ENCODE assay signal across 8 cellular contexts in genomic region chr12:8108808-8109398, GRCh38. TPM values are rescaled to one million over a fixed set of nuclear protein-coding genes. Genes with fewer than 3 reads are reported as not detected.
DNase-seq lines count a peak whose midpoint lies in the region; ATAC-seq, FAIRE-seq and TF ChIP-seq lines count a peak whose summit lies in the region.

No MANE protein-coding gene starts in this region.

- in situ Hi-C loops in HepG2 (cut with HindIII; ENCODE audit: extremely low pct_ligation_motif_present, low pct_unique_long_range_greater_than_20kb): loop anchor here (25.0 kb wide), 1 partner anchor 128 kb away; the partner anchor contains the start of gene FAM90A1

- H4K20me1 ChIP-seq in HepG2 (ENCODE audit: insufficient read depth, low read length): no peaks in the 10 kb centered on the region

- no peak overlapping the region for H3K9ac ChIP-seq in HepG2 (ENCODE audit: insufficient read depth, low read depth, low read length)

- no peaks in the 10 kb centered on the region for H3K9me3 ChIP-seq in HepG2 (ENCODE audit: low read length)

- ATAC-seq in HepG2: peak; percentile 70
- no peak for ATAC-seq in GM21619 (IDR thresholded peaks at IDR 0.05; ENCODE audit: unreplicated experiment)

- H3K27me3 ChIP-seq in HepG2 (ENCODE audit: control insufficient read depth in 1 of 2, insufficient read depth in 2 of 2, low read length in 2 of 2): no peaks in the 10 kb centered on the region

- no peaks in the 10 kb centered on the region for H3K27me3 Mint-ChIP-seq in activated CD4-positive, alpha-beta T cell treated with anti-CD3 and anti-CD28 coated beads, Interleukin-2, amount 10 ng/mL, durations not matched to agents 24 days and 14 days

- peak; percentile 99 for TF ChIP-seq CTCF in C4-2B (conservative IDR thresholded peaks at IDR 0.05)
- TF ChIP-seq CTCF in coronary artery (IDR thresholded peaks at IDR 0.05): peak; percentile 67
- TF ChIP-seq CTCF in HepG2 (CRISPR knock-in tag; IDR thresholded peaks at IDR 0.05): peak; percentile 84

- no peak overlapping the region for H3K4me3 Mint-ChIP-seq in activated CD4-positive, alpha-beta T cell treated with anti-CD3 and anti-CD28 coated beads, Interleukin-2, amount 10 ng/mL, durations not matched to agents 24 days and 14 days

- peak; percentile 67 for TF ChIP-seq RAD21 in HepG2 (CRISPR knock-in tag; IDR thresholded peaks at IDR 0.05)

- H3K9me3 Mint-ChIP-seq in activated CD4-positive, alpha-beta T cell treated with anti-CD3 and anti-CD28 coated beads, Interleukin-2, amount 10 ng/mL, durations not matched to agents 24 days and 14 days: peaks cover 4% of the 10 kb centered on the region

- no peaks in the 10 kb centered on the region for H3K36me3 ChIP-seq in HepG2 (replicated peaks in 1 of 2; ENCODE audit: control insufficient read depth in 1 of 2, insufficient read depth in 2 of 2, low read length in 2 of 2)

- no peak overlapping the region for H2AFZ ChIP-seq in HepG2 (ENCODE audit: low read length)

- H3K36me3 Mint-ChIP-seq in activated CD4-positive, alpha-beta T cell treated with anti-CD3 and anti-CD28 coated beads, Interleukin-2, amount 10 ng/mL, durations not matched to agents 24 days and 14 days (ENCODE audit: low read depth): peaks cover 11% of the 10 kb centered on the region

- TF ChIP-seq EP300 in HepG2 (IDR thresholded peaks at IDR 0.05; ENCODE audit: low read depth in 2 of 2, low read length in 2 of 2) (no peak), HepG2 (CRISPR knock-in tag; IDR thresholded peaks at IDR 0.05; ENCODE audit: borderline replicate concordance) (no peak)

- DNase-seq in H54 (ENCODE audit: insufficient read length, low spot score) (peak; percentile 30), NCI-H526 (lab: John Stamatoyannopoulos, UW) (peak; percentile 33 to 76), coronary artery (ENCODE audit: low spot score) (peak; percentile 76), HepG2 (ENCODE audit: low spot score) (peak; percentile 62)
- DNase-seq in activated CD4-positive, alpha-beta T cell treated with anti-CD3 and anti-CD28 coated beads, Interleukin-2, amount 10 ng/mL, durations not matched to agents 24 days and 14 days: peak; percentile 93
- peak; percentile 83 for DNase-seq in stimulated activated CD4-positive, alpha-beta T cell treated with anti-CD3 and anti-CD28 coated beads, Interleukin-4, amount 100 ng/mL, for 24 hours

- no peaks in the 10 kb centered on the region for H3K4me1 ChIP-seq in HepG2 (ENCODE audit: insufficient read depth, low read length)

- peaks cover 3% of the 10 kb centered on the region for H3K4me1 Mint-ChIP-seq in activated CD4-positive, alpha-beta T cell treated with anti-CD3 and anti-CD28 coated beads, Interleukin-2, amount 10 ng/mL, durations not matched to agents 24 days and 14 days

- CTCF ChIA-PET in HepG2 (lab: Yijun Ruan, JAX; ENCODE audit: low intra/inter-chr PET ratio, low total read pairs): interaction anchor here (0.9 to 2.2 kb wide), 3 partner anchors 63 to 129 kb away, joined by 3 to 18 read pairs (median 6); no protein-coding TSS in a partner anchor

- TF ChIP-seq POLR2A in H54 (IDR thresholded peaks at IDR 0.05; ENCODE audit: low read depth, low read length): no peak
- TF ChIP-seq POLR2A in HepG2 (IDR thresholded peaks at IDR 0.05; ENCODE audit: insufficient read depth in 1 of 2, low read depth in 2 of 2, low read length in 2 of 2): no peak

- no peak overlapping the region for H3K27ac Mint-ChIP-seq in activated CD4-positive, alpha-beta T cell treated with anti-CD3 and anti-CD28 coated beads, Interleukin-2, amount 10 ng/mL, durations not matched to agents 24 days and 14 days

- H3K4me3 ChIP-seq in coronary artery: no peak overlapping the region
- no peak overlapping the region for H3K4me3 ChIP-seq in HepG2 (replicated peaks in 1 of 3; ENCODE audit: insufficient read depth in 1 of 3, low read depth in 2 of 3, low read length in 3 of 3)

- H3K79me2 ChIP-seq in HepG2 (ENCODE audit: insufficient read depth, low read length): no peaks in the 10 kb centered on the region

- POLR2A ChIA-PET in HepG2 (lab: Yijun Ruan, JAX): no interaction called here

- no TSS peak for BruUV-seq in HepG2 (replicated peaks; lab: Mats Ljungman, UMichigan)

- H3K4me2 ChIP-seq in HepG2 (ENCODE audit: low read depth, low read length): no peak overlapping the region

- WGBS in HepG2 (ENCODE audit: low lambda C conversion rate): 11% methylated on average over 3 of the region's 3 CpGs

- intact Hi-C loops in activated CD4-positive, alpha-beta T cell treated with anti-CD3 and anti-CD28 coated beads, Interleukin-2, amount 10 ng/mL, durations not matched to agents 24 days and 14 days (cut with micrococcal nuclease): loop anchor here (1.0 kb wide), 2 partner anchors 122 to 128 kb away; no protein-coding TSS in a partner anchor
- intact Hi-C loops in HepG2 (cut with micrococcal nuclease; ENCODE audit: unreplicated experiment): loop anchor here (2.0 kb wide), 1 partner anchor 128 kb away; no protein-coding TSS in a partner anchor

- peak; percentile 85 for FAIRE-seq in H54 (lab: Jason Lieb, UNC)
- peak; percentile 77 for FAIRE-seq in HepG2 (lab: Jason Lieb, UNC)

- H3K27ac ChIP-seq in C4-2B (no peak overlapping the region), coronary artery (no peak overlapping the region), HepG2 (ENCODE audit: extremely low read length, insufficient read depth, low read length) (no peak overlapping the region)

RNA-seq across cellular contexts. Expression of gene CLEC4A, which starts 14.5 kb away (rescaled TPM):
- 0.97 and 1.5 TPM in 2 replicates for total RNA-seq in activated CD4-positive, alpha-beta T cell treated with anti-CD3 and anti-CD28 coated beads, Interleukin-2, amount 10 ng/mL, durations not matched to agents 24 days and 14 days
- not detected in 2 replicates for total RNA-seq in HepG2 (2016; rRNA removed; fragmentation: Illumina TruSeq; extraction: Trizol)
- total RNA-seq in HepG2 (2016; cell fraction: cytosol; rRNA removed; fragmentation: Illumina TruSeq; extraction: Trizol; ENCODE audit: low read depth): not detected in 2 replicates
- total RNA-seq in HepG2 (2016; cell fraction: insoluble cytoplasmic fraction; rRNA removed; fragmentation: Illumina TruSeq; extraction: Trizol): 0.41 TPM in 1 of 2 replicates, not detected in the other
- 0.14 TPM in 1 of 2 replicates, not detected in the other for total RNA-seq in HepG2 (2016; cell fraction: membrane; rRNA removed; fragmentation: Illumina TruSeq; extraction: Trizol)
- 0.50 TPM in 1 of 2 replicates, not detected in the other for total RNA-seq in HepG2 (2016; cell fraction: nucleus; rRNA removed; fragmentation: Illumina TruSeq; extraction: Trizol)
- 0.50 and 0.55 TPM in 2 replicates for polyA plus RNA-seq in HepG2 (2011; rRNA removed)
- polyA plus RNA-seq in HepG2 (2011; cell fraction: cytosol; rRNA removed): 0.08 TPM in 1 of 2 replicates, not detected in the other
- 1.1 and 1.2 TPM in 2 replicates for polyA plus RNA-seq in HepG2 (2011; cell fraction: nucleus; rRNA removed)
- 0.55 and 0.60 TPM in 2 replicates for polyA plus RNA-seq in HepG2 (2012)
- 0.17 and 0.19 TPM in 2 replicates for polyA plus RNA-seq in HepG2 (2016; cell fraction: cytosol; fragmentation: Illumina TruSeq; extraction: Trizol; ENCODE audit: low read depth)
- not detected in 2 replicates for polyA plus RNA-seq in HepG2 (2016; cell fraction: insoluble cytoplasmic fraction; fragmentation: Illumina TruSeq; extraction: Trizol; ENCODE audit: low read depth)
- not detected in 2 replicates for polyA plus RNA-seq in HepG2 (2016; cell fraction: membrane; fragmentation: Illumina TruSeq; extraction: Trizol; ENCODE audit: low read depth)
- 1.0 and 1.4 TPM in 2 replicates for polyA plus RNA-seq in HepG2 (2016; cell fraction: nucleus; fragmentation: Illumina TruSeq; extraction: Trizol; ENCODE audit: insufficient read depth, low read depth)
- polyA minus RNA-seq in HepG2 (2011; rRNA and poly(A)+ RNA removed; ENCODE audit: low replicate concordance): 0.90 TPM in 1 of 2 replicates, not detected in the other
- not detected in 2 replicates for polyA minus RNA-seq in HepG2 (2011; cell fraction: cytosol; rRNA and poly(A)+ RNA removed)
- 0.62 and 1.0 TPM in 2 replicates for polyA minus RNA-seq in HepG2 (2011; cell fraction: nucleus; rRNA and poly(A)+ RNA removed)

RNA-seq across cellular contexts. Expression of gene NECAP1, which starts 26.8 kb away (rescaled TPM):
- 34.8 and 36.2 TPM in 2 replicates for total RNA-seq in activated CD4-positive, alpha-beta T cell treated with anti-CD3 and anti-CD28 coated beads, Interleukin-2, amount 10 ng/mL, durations not matched to agents 24 days and 14 days
- 28.4 and 33.8 TPM in 2 replicates for total RNA-seq in HepG2 (2016; rRNA removed; fragmentation: Illumina TruSeq; extraction: Trizol)
- 3.8 and 4.0 TPM in 2 replicates for total RNA-seq in HepG2 (2016; cell fraction: cytosol; rRNA removed; fragmentation: Illumina TruSeq; extraction: Trizol; ENCODE audit: low read depth)
- 28.8 and 35.2 TPM in 2 replicates for total RNA-seq in HepG2 (2016; cell fraction: insoluble cytoplasmic fraction; rRNA removed; fragmentation: Illumina TruSeq; extraction: Trizol)
- 10.9 and 13.5 TPM in 2 replicates for total RNA-seq in HepG2 (2016; cell fraction: membrane; rRNA removed; fragmentation: Illumina TruSeq; extraction: Trizol)
- total RNA-seq in HepG2 (2016; cell fraction: nucleus; rRNA removed; fragmentation: Illumina TruSeq; extraction: Trizol): 19.3 and 24.6 TPM in 2 replicates
- polyA plus RNA-seq in HepG2 (2011; rRNA removed): 17.7 and 24.4 TPM in 2 replicates
- polyA plus RNA-seq in HepG2 (2011; cell fraction: cytosol; rRNA removed): 23.1 and 25.7 TPM in 2 replicates
- 23.3 and 25.9 TPM in 2 replicates for polyA plus RNA-seq in HepG2 (2011; cell fraction: nucleus; rRNA removed)
- polyA plus RNA-seq in HepG2 (2012): 13.2 and 15.4 TPM in 2 replicates
- 1.1 and 1.3 TPM in 2 replicates for polyA plus RNA-seq in HepG2 (2016; cell fraction: cytosol; fragmentation: Illumina TruSeq; extraction: Trizol; ENCODE audit: low read depth)
- 29.8 and 32.2 TPM in 2 replicates for polyA plus RNA-seq in HepG2 (2016; cell fraction: insoluble cytoplasmic fraction; fragmentation: Illumina TruSeq; extraction: Trizol; ENCODE audit: low read depth)
- 3.2 and 4.2 TPM in 2 replicates for polyA plus RNA-seq in HepG2 (2016; cell fraction: membrane; fragmentation: Illumina TruSeq; extraction: Trizol; ENCODE audit: low read depth)
- 25.5 and 30.5 TPM in 2 replicates for polyA plus RNA-seq in HepG2 (2016; cell fraction: nucleus; fragmentation: Illumina TruSeq; extraction: Trizol; ENCODE audit: insufficient read depth, low read depth)
- polyA minus RNA-seq in HepG2 (2011; rRNA and poly(A)+ RNA removed; ENCODE audit: low replicate concordance): 23.1 and 37.5 TPM in 2 replicates
- 20.2 and 23.5 TPM in 2 replicates for polyA minus RNA-seq in HepG2 (2011; cell fraction: cytosol; rRNA and poly(A)+ RNA removed)
- 20.9 and 33.4 TPM in 2 replicates for polyA minus RNA-seq in HepG2 (2011; cell fraction: nucleus; rRNA and poly(A)+ RNA removed)

RNA-seq across cellular contexts. Expression of gene C3AR1, which starts 42.7 kb away (rescaled TPM):
- 0.56 and 0.73 TPM in 2 replicates for total RNA-seq in activated CD4-positive, alpha-beta T cell treated with anti-CD3 and anti-CD28 coated beads, Interleukin-2, amount 10 ng/mL, durations not matched to agents 24 days and 14 days
- not detected in 2 replicates for total RNA-seq in HepG2 (2016; rRNA removed; fragmentation: Illumina TruSeq; extraction: Trizol)
- not detected in 2 replicates for total RNA-seq in HepG2 (2016; cell fraction: cytosol; rRNA removed; fragmentation: Illumina TruSeq; extraction: Trizol; ENCODE audit: low read depth)
- not detected in 2 replicates for total RNA-seq in HepG2 (2016; cell fraction: insoluble cytoplasmic fraction; rRNA removed; fragmentation: Illumina TruSeq; extraction: Trizol)
- total RNA-seq in HepG2 (2016; cell fraction: membrane; rRNA removed; fragmentation: Illumina TruSeq; extraction: Trizol): not detected in 2 replicates
- not detected in 2 replicates for total RNA-seq in HepG2 (2016; cell fraction: nucleus; rRNA removed; fragmentation: Illumina TruSeq; extraction: Trizol)
- polyA plus RNA-seq in HepG2 (2011; rRNA removed): not detected in 2 replicates
- polyA plus RNA-seq in HepG2 (2011; cell fraction: cytosol; rRNA removed): not detected in 2 replicates
- not detected in 2 replicates for polyA plus RNA-seq in HepG2 (2011; cell fraction: nucleus; rRNA removed)
- not detected in 2 replicates for polyA plus RNA-seq in HepG2 (2012)
- polyA plus RNA-seq in HepG2 (2016; cell fraction: cytosol; fragmentation: Illumina TruSeq; extraction: Trizol; ENCODE audit: low read depth): not detected in 2 replicates
- polyA plus RNA-seq in HepG2 (2016; cell fraction: insoluble cytoplasmic fraction; fragmentation: Illumina TruSeq; extraction: Trizol; ENCODE audit: low read depth): not detected in 2 replicates
- not detected in 2 replicates for polyA plus RNA-seq in HepG2 (2016; cell fraction: membrane; fragmentation: Illumina TruSeq; extraction: Trizol; ENCODE audit: low read depth)
- not detected in 2 replicates for polyA plus RNA-seq in HepG2 (2016; cell fraction: nucleus; fragmentation: Illumina TruSeq; extraction: Trizol; ENCODE audit: insufficient read depth, low read depth)
- polyA minus RNA-seq in HepG2 (2011; rRNA and poly(A)+ RNA removed; ENCODE audit: low replicate concordance): not detected in 2 replicates
- polyA minus RNA-seq in HepG2 (2011; cell fraction: cytosol; rRNA and poly(A)+ RNA removed): not detected in 2 replicates
- polyA minus RNA-seq in HepG2 (2011; cell fraction: nucleus; rRNA and poly(A)+ RNA removed): not detected in 2 replicates

RNA-seq across cellular contexts. Expression of gene ZNF705A, which starts 47.9 kb away (rescaled TPM):
- total RNA-seq in activated CD4-positive, alpha-beta T cell treated with anti-CD3 and anti-CD28 coated beads, Interleukin-2, amount 10 ng/mL, durations not matched to agents 24 days and 14 days: not detected in 2 replicates
- not detected in 2 replicates for total RNA-seq in HepG2 (2016; rRNA removed; fragmentation: Illumina TruSeq; extraction: Trizol)
- total RNA-seq in HepG2 (2016; cell fraction: cytosol; rRNA removed; fragmentation: Illumina TruSeq; extraction: Trizol; ENCODE audit: low read depth): not detected in 2 replicates
- not detected in 2 replicates for total RNA-seq in HepG2 (2016; cell fraction: insoluble cytoplasmic fraction; rRNA removed; fragmentation: Illumina TruSeq; extraction: Trizol)
- total RNA-seq in HepG2 (2016; cell fraction: membrane; rRNA removed; fragmentation: Illumina TruSeq; extraction: Trizol): not detected in 2 replicates
- total RNA-seq in HepG2 (2016; cell fraction: nucleus; rRNA removed; fragmentation: Illumina TruSeq; extraction: Trizol): 0.13 TPM in 1 of 2 replicates, not detected in the other
- polyA plus RNA-seq in HepG2 (2011; rRNA removed): not detected in 2 replicates
- not detected in 2 replicates for polyA plus RNA-seq in HepG2 (2011; cell fraction: cytosol; rRNA removed)
- polyA plus RNA-seq in HepG2 (2011; cell fraction: nucleus; rRNA removed): not detected in 2 replicates
- polyA plus RNA-seq in HepG2 (2012): 0.04 TPM in 1 of 2 replicates, not detected in the other
- polyA plus RNA-seq in HepG2 (2016; cell fraction: cytosol; fragmentation: Illumina TruSeq; extraction: Trizol; ENCODE audit: low read depth): not detected in 2 replicates
- not detected in 2 replicates for polyA plus RNA-seq in HepG2 (2016; cell fraction: insoluble cytoplasmic fraction; fragmentation: Illumina TruSeq; extraction: Trizol; ENCODE audit: low read depth)
- polyA plus RNA-seq in HepG2 (2016; cell fraction: membrane; fragmentation: Illumina TruSeq; extraction: Trizol; ENCODE audit: low read depth): not detected in 2 replicates
- not detected in 2 replicates for polyA plus RNA-seq in HepG2 (2016; cell fraction: nucleus; fragmentation: Illumina TruSeq; extraction: Trizol; ENCODE audit: insufficient read depth, low read depth)
- polyA minus RNA-seq in HepG2 (2011; rRNA and poly(A)+ RNA removed; ENCODE audit: low replicate concordance): not detected in 2 replicates
- polyA minus RNA-seq in HepG2 (2011; cell fraction: cytosol; rRNA and poly(A)+ RNA removed): not detected in 2 replicates
- polyA minus RNA-seq in HepG2 (2011; cell fraction: nucleus; rRNA and poly(A)+ RNA removed): not detected in 2 replicates

Comparison
In these comparisons a context has a peak if more than half of its experiments do, and no peak if none do; other contexts are left out.
1. DNase-seq: peak in every context shown above with its lines; median percentile 93 in activated CD4-positive, alpha-beta T cell treated with anti-CD3 and anti-CD28 coated beads, Interleukin-2, amount 10 ng/mL, durations not matched to agents 24 days and 14 days; 83 in stimulated activated CD4-positive, alpha-beta T cell treated with anti-CD3 and anti-CD28 coated beads, Interleukin-4, amount 100 ng/mL, for 24 hours; 76 in coronary artery; 62 in HepG2; 54 in NCI-H526; 30 in H54.